8 cellular contexts compared by ENCODE assay signal in the genomic region with DNA sequence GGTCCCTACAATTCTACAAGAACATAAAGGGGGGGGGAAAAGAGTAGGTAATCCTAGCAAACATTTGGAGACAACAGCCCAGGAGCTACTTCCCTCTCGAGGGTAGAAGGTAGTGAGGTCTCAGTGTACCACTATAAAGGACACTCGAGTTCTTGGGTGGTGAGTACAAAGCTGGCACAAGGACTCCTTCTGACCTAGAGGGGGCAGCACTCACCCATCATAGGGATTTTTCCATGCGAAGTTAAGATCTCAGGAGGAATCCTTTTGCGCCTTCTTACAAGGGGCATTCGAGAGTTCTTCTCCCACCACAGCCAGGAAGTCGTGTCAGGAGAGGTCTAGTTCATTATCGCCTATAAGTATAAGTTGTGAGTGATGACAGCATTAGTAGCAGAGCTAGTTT.
DNase-seq lines count a peak whose midpoint lies in the region; ATAC-seq and TF ChIP-seq lines count a peak whose summit lies in the region.

No MANE protein-coding gene starts in this region.

- H3K9me3 Mint-ChIP-seq in activated CD4-positive, alpha-beta T cell treated with anti-CD3 and anti-CD28 coated beads for 36 hours (ENCODE audit: low read depth): no peaks in the 10 kb centered on the region
- peaks cover 0 to 3% (median 0%) of the 10 kb centered on the region in 11 donors for H3K9me3 Mint-ChIP-seq in naive thymus-derived CD4-positive, alpha-beta T cell

- no peak overlapping the region for H3K4me3 Mint-ChIP-seq in activated CD4-positive, alpha-beta T cell treated with anti-CD3 and anti-CD28 coated beads for 36 hours
- no peak overlapping the region for H3K4me3 Mint-ChIP-seq in naive thymus-derived CD4-positive, alpha-beta T cell

- no peaks in the 10 kb centered on the region for H3K4me1 ChIP-seq in PC-3 (ENCODE audit: insufficient read depth, low read length)
- no peaks in the 10 kb centered on the region for H3K4me1 ChIP-seq in thyroid gland
- H3K4me1 ChIP-seq in naive thymus-derived CD4-positive, alpha-beta T cell (ENCODE audit: control insufficient read depth in 2 of 2, insufficient read depth in 2 of 2, low read length in 2 of 2): no peaks in the 10 kb centered on the region

- no peaks in the 10 kb centered on the region for H3F3A ChIP-seq in PC-3 (ENCODE audit: low read length, unreplicated experiment)

- H3K27ac Mint-ChIP-seq in activated CD4-positive, alpha-beta T cell treated with anti-CD3 and anti-CD28 coated beads for 36 hours: no peak overlapping the region
- H3K27ac Mint-ChIP-seq in naive thymus-derived CD4-positive, alpha-beta T cell: no peak overlapping the region

- intact Hi-C loops in activated CD4-positive, alpha-beta T cell treated with anti-CD3 and anti-CD28 coated beads for 36 hours (cut with DNase I, micrococcal nuclease): loop anchor here in 1 of 2 experiments (2.0 kb wide), 1 partner anchor 342 kb away; no protein-coding TSS in a partner anchor
- intact Hi-C loops in PC-3 (cut with micrococcal nuclease): no loop called here
- intact Hi-C loops in head of caudate nucleus (cut with DNase I): loop anchor here (5.0 to 10.0 kb wide), 2 partner anchors 308 to 341 kb away; no protein-coding TSS in a partner anchor
- intact Hi-C loops in thyroid gland (cut with DNase I): loop anchor here (5.0 kb wide), 1 partner anchor 341 kb away; no protein-coding TSS in a partner anchor
- intact Hi-C loops in naive thymus-derived CD4-positive, alpha-beta T cell (cut with micrococcal nuclease): no loop called here

- H3K9me2 ChIP-seq in PC-3 (replicated peaks; ENCODE audit: low read length): no peaks in the 10 kb centered on the region

- no peaks in the 10 kb centered on the region for H3K79me2 ChIP-seq in PC-3 (ENCODE audit: low read length)

- 5 to 11% methylated on average over 7 of the region's 7 CpGs for WGBS in thyroid gland, 2 donors

- POLR2A ChIA-PET in activated CD4-positive, alpha-beta T cell treated with anti-CD3 and anti-CD28 coated beads for 36 hours (lab: Charles Lee): no interaction called here
- POLR2A ChIA-PET in PC-3 (lab: Charles Lee; ENCODE audit: unreplicated experiment): no interaction called here
- POLR2A ChIA-PET in naive thymus-derived CD4-positive, alpha-beta T cell (lab: Charles Lee): no interaction called here

- H3K4me2 ChIP-seq in PC-3 (ENCODE audit: low read length): no peak overlapping the region

- no peaks in the 10 kb centered on the region for H4K20me1 ChIP-seq in PC-3 (ENCODE audit: low read length)

- ATAC-seq in activated CD4-positive, alpha-beta T cell treated with anti-CD3 and anti-CD28 coated beads for 36 hours: no peak
- ATAC-seq in PC-3 (no peak), HG03469 (IDR thresholded peaks at IDR 0.05; ENCODE audit: unreplicated experiment) (no peak)
- ATAC-seq in naive thymus-derived CD4-positive, alpha-beta T cell: no peak

- no peaks in the 10 kb centered on the region for H3K36me3 ChIP-seq in PC-3 (ENCODE audit: low read depth, low read length)
- H3K36me3 ChIP-seq in thyroid gland: no peaks in the 10 kb centered on the region
- no peaks in the 10 kb centered on the region for H3K36me3 ChIP-seq in naive thymus-derived CD4-positive, alpha-beta T cell (ENCODE audit: control insufficient read depth in 2 of 3, insufficient read depth in 3 of 3, low read length in 3 of 3)

- no peak overlapping the region for H3K9ac ChIP-seq in PC-3 (ENCODE audit: low read length)

- H3K4me3 ChIP-seq in PC-3 (ENCODE audit: low read length): no peak overlapping the region
- no peak overlapping the region for H3K4me3 ChIP-seq in thyroid gland (replicated peaks in 1 of 3)
- no peak overlapping the region for H3K4me3 ChIP-seq in naive thymus-derived CD4-positive, alpha-beta T cell (ENCODE audit: low read length)

- TF ChIP-seq CTCF in PC-3 (conservative IDR thresholded peaks at IDR 0.05; ENCODE audit: low read depth, low read length): peak; percentile 58
- peak in 5 of 6 experiments; percentile 31 to 70 (median 62) for TF ChIP-seq CTCF in thyroid gland (IDR thresholded peaks at IDR 0.05)

- no TSS peak for BruUV-seq in PC-3 (replicated peaks; lab: Mats Ljungman, UMichigan)

- CTCF ChIA-PET in activated CD4-positive, alpha-beta T cell treated with anti-CD3 and anti-CD28 coated beads for 36 hours (lab: Charles Lee): interaction anchor here (1.1 kb wide), 1 partner anchor 22 kb away, joined by 3 read pairs; no protein-coding TSS in a partner anchor
- CTCF ChIA-PET in PC-3 (lab: Charles Lee): no interaction called here
- CTCF ChIA-PET in naive thymus-derived CD4-positive, alpha-beta T cell (lab: Charles Lee): no interaction called here

- no peak overlapping the region for H2AFZ ChIP-seq in PC-3 (ENCODE audit: low read length)

- no peaks in the 10 kb centered on the region for H3K36me3 Mint-ChIP-seq in activated CD4-positive, alpha-beta T cell treated with anti-CD3 and anti-CD28 coated beads for 36 hours (ENCODE audit: low read depth)
- H3K36me3 Mint-ChIP-seq in naive thymus-derived CD4-positive, alpha-beta T cell: no peaks in the 10 kb centered on the region

- peak; percentile 11 for DNase-seq in activated CD4-positive, alpha-beta T cell treated with anti-CD3 and anti-CD28 coated beads for 36 hours
- DNase-seq in activated CD4-positive, alpha-beta T cell treated with anti-CD3 and anti-CD28 coated beads, Interleukin-2, amount 50 U/mL, for 4 hours: no peak
- DNase-seq in PC-3 (peak; percentile 18), head of caudate nucleus (peak in 40 of 42 donors; percentile 5 to 89 (median 69)), thyroid gland (peak; percentile 40 to 47), epidermal melanocyte (ENCODE audit: insufficient read length, low spot score) (no peak)
- DNase-seq in naive thymus-derived CD4-positive, alpha-beta T cell: no peak

- H3K9me3 ChIP-seq in PC-3 (ENCODE audit: low read length): 0 out of 2 replicates have a peak, but pooled peaks cover 4% of the 10 kb centered on the region
- H3K9me3 ChIP-seq in thyroid gland: no peaks in the 10 kb centered on the region
- no peaks in the 10 kb centered on the region for H3K9me3 ChIP-seq in naive thymus-derived CD4-positive, alpha-beta T cell (ENCODE audit: control insufficient read depth in 2 of 3, low read length in 3 of 3)

- no peak overlapping the region for H3K27ac ChIP-seq in PC-3 (ENCODE audit: low read length)
- H3K27ac ChIP-seq in thyroid gland: no peak overlapping the region
- no peak overlapping the region for H3K27ac ChIP-seq in naive thymus-derived CD4-positive, alpha-beta T cell (ENCODE audit: low read depth, low read length)

- peaks cover 10% of the 10 kb centered on the region for H3K27me3 Mint-ChIP-seq in activated CD4-positive, alpha-beta T cell treated with anti-CD3 and anti-CD28 coated beads for 36 hours
- peaks cover 0 to 28% (median 7%) of the 10 kb centered on the region in 5 donors for H3K27me3 Mint-ChIP-seq in naive thymus-derived CD4-positive, alpha-beta T cell

- TF ChIP-seq POLR2A in thyroid gland (IDR thresholded peaks at IDR 0.05): no peak

- no peaks in the 10 kb centered on the region for H3K4me1 Mint-ChIP-seq in activated CD4-positive, alpha-beta T cell treated with anti-CD3 and anti-CD28 coated beads for 36 hours
- no peaks in the 10 kb centered on the region for H3K4me1 Mint-ChIP-seq in naive thymus-derived CD4-positive, alpha-beta T cell

- H3K27me3 ChIP-seq in PC-3 (ENCODE audit: low read length): peaks cover 22% of the 10 kb centered on the region; the same call in 1 of the 2 replicates
- no peaks in the 10 kb centered on the region for H3K27me3 ChIP-seq in thyroid gland
- no peaks in the 10 kb centered on the region for H3K27me3 ChIP-seq in naive thymus-derived CD4-positive, alpha-beta T cell (ENCODE audit: control insufficient read depth in 2 of 2, insufficient read depth in 2 of 2, low read length in 2 of 2)

Comparison
In these comparisons a context has a peak if more than half of its experiments do, and no peak if none do; other contexts are left out.
1. DNase-seq: peak in activated CD4-positive, alpha-beta T cell treated with anti-CD3 and anti-CD28 coated beads for 36 hours (single experiment), PC-3 (single experiment), head of caudate nucleus (40 of 42) and thyroid gland (2 of 2); none in activated CD4-positive, alpha-beta T cell treated with anti-CD3 and anti-CD28 coated beads, Interleukin-2, amount 50 U/mL, for 4 hours (0 of 2), naive thymus-derived CD4-positive, alpha-beta T cell (0 of 9) and epidermal melanocyte (single experiment).
2. intact Hi-C loops: an anchor here in head of caudate nucleus (5.0 to 10.0 kb wide) and thyroid gland (5.0 kb wide); none called in PC-3 and naive thymus-derived CD4-positive, alpha-beta T cell.